Comparison of ENCODE assay signal across 1 cellular context in genomic region chr18:7038330-7038846, GRCh38.
TF ChIP-seq lines count a peak whose summit lies in the region.

No MANE protein-coding gene starts in this region.

TF ChIP-seq in H1, 55 proteins besides CTCF, POLR2A, EP300 and RAD21 (continued from another document):
- TF ChIP-seq ATF2 (IDR thresholded peaks at IDR 0.05; ENCODE audit: low read length) (no peak), SIRT6 (IDR thresholded peaks at IDR 0.05; ENCODE audit: low read length) (no peak), CHD2 (IDR thresholded peaks at IDR 0.05; ENCODE audit: low read length) (no peak), SP2 (IDR thresholded peaks at IDR 0.05; ENCODE audit: low read length) (no peak), CBX8 (IDR thresholded peaks at IDR 0.05; ENCODE audit: borderline replicate concordance, low read depth, low read length) (no peak), RNF2 (IDR thresholded peaks at IDR 0.05; ENCODE audit: borderline replicate concordance, low read depth, low read length, missing control alignments, poor library complexity, severe bottlenecking) (no peak), GABPA (IDR thresholded peaks at IDR 0.05; ENCODE audit: borderline replicate concordance, insufficient read depth, low read length) (no peak), ASH2L (IDR thresholded peaks at IDR 0.05; ENCODE audit: low read length) (no peak), JUND (IDR thresholded peaks at IDR 0.05; ENCODE audit: low read length) (no peak), KDM4A (IDR thresholded peaks at IDR 0.05; ENCODE audit: low read depth, low read length, severe bottlenecking) (no peak), CEBPB (IDR thresholded peaks at IDR 0.05; ENCODE audit: low read depth, low read length) (peak; percentile 37; the same call in 1 of the 2 replicates), YY1 (IDR thresholded peaks at IDR 0.05; ENCODE audit: low read depth, low read length) (no peak), SIX5 (IDR thresholded peaks at IDR 0.05; ENCODE audit: low read depth, low read length) (no peak), NRF1 (IDR thresholded peaks at IDR 0.05; ENCODE audit: low read depth, low read length) (no peak), CBX5 (IDR thresholded peaks at IDR 0.05; ENCODE audit: low read depth, low read length) (no peak), CREB1 (IDR thresholded peaks at IDR 0.05) (no peak), TAF1 (IDR thresholded peaks at IDR 0.05; ENCODE audit: low read depth, low read length) (no peak), CTBP2 (IDR thresholded peaks at IDR 0.05; ENCODE audit: borderline replicate concordance, insufficient read depth, insufficient read length, low read length) (no peak), MAX (IDR thresholded peaks at IDR 0.05) (peak; percentile 91), TEAD4 (IDR thresholded peaks at IDR 0.05; ENCODE audit: low read depth, low read length) (peak; percentile 67), ZNF274 (IDR thresholded peaks at IDR 0.05; ENCODE audit: borderline replicate concordance, extremely low read depth, low read length) (no peak), MAFK (IDR thresholded peaks at IDR 0.05; ENCODE audit: low read depth, low read length) (no peak), BACH1 (IDR thresholded peaks at IDR 0.05; ENCODE audit: low read length) (no peak)
